In genomic region chr6:96897396-96898240, GRCh38 we compare ENCODE assay signal across 8 cellular contexts.
DNase-seq lines count a peak whose midpoint lies in the region; TF ChIP-seq lines count a peak whose summit lies in the region.

Gene NDUFAF4, minus strand, starts transcription at chr6:96897891. Its CDS starts 90 bp downstream, at chr6:96897801.

- DNase-seq in GF-D8 (lab: John Stamatoyannopoulos, UW) (peak; percentile 74), HCEC 1CT (peak; percentile 88), MM.1S (peak; percentile 95), SIG-M5 (lab: John Stamatoyannopoulos, UW) (peak; percentile 34), activated gamma-delta T cell treated with Interleukin-2 at 50 U/mL for 16 hours (peak; percentile 94), foreskin fibroblast (peak; percentile 88 to 97)

- H3K9me3 ChIP-seq in MM.1S (replicated peaks; ENCODE audit: insufficient read depth, low read length) (no peaks in the 10 kb centered on the region), neuron (ENCODE audit: low read length) (no peaks in the 10 kb centered on the region), subcutaneous abdominal adipose tissue (ENCODE audit: control insufficient read depth in 5 of 5, low read length in 5 of 5) (no peaks in the 10 kb centered on the region)

- peaks cover 15% of the 10 kb centered on the region for H3F3A ChIP-seq in MM.1S (ENCODE audit: insufficient read depth, low read length)

- H3K4me1 ChIP-seq in MM.1S (ENCODE audit: low read length) (peaks cover 20% of the 10 kb centered on the region), neuron (ENCODE audit: insufficient read depth, low read length) (peaks cover 14% of the 10 kb centered on the region), subcutaneous abdominal adipose tissue (ENCODE audit: control insufficient read depth in 5 of 5, insufficient read depth in 5 of 5, low read length in 5 of 5) (peaks cover 0 to 31% (median 23%) of the 10 kb centered on the region in 5 donors)

- peak within 1 kb of the TSS; percentile 93 for H3K4me2 ChIP-seq in MM.1S (ENCODE audit: low read depth, low read length)

- peaks cover 49% of the 10 kb centered on the region for H3K79me2 ChIP-seq in MM.1S (ENCODE audit: low read length)

- H3K9ac ChIP-seq in MM.1S (ENCODE audit: low read length) = peak within 1 kb of the TSS; percentile 98
- peak within 1 kb of the TSS; percentile 89 to 97 (median 92) for H3K9ac ChIP-seq in subcutaneous abdominal adipose tissue (ENCODE audit: low read length in 5 of 5)

- no peaks in the 10 kb centered on the region for H3K27me3 ChIP-seq in MM.1S (replicated peaks; ENCODE audit: insufficient read depth, low read length)
- H3K27me3 ChIP-seq in neuron (ENCODE audit: insufficient read depth, low read length) = no peaks in the 10 kb centered on the region
- H3K27me3 ChIP-seq in subcutaneous abdominal adipose tissue (ENCODE audit: control insufficient read depth in 5 of 5, insufficient read depth in 4 of 5, low read length in 5 of 5) = no peaks in the 10 kb centered on the region

- H4K20me1 ChIP-seq in MM.1S (ENCODE audit: insufficient read depth, low read length) = no peaks in the 10 kb centered on the region

- H2AFZ ChIP-seq in MM.1S (ENCODE audit: low read length) (peak within 1 kb of the TSS; percentile 90), neuron (ENCODE audit: low read depth, low read length) (peak within 1 kb of the TSS; percentile 81)

- H3K4me3 ChIP-seq in MM.1S (ENCODE audit: low read length) (peak within 1 kb of the TSS; percentile 99), foreskin fibroblast (ENCODE audit: low read depth in 1 of 2, low read length in 2 of 2) (peak within 1 kb of the TSS; percentile 75 to 96), neuron (ENCODE audit: low read length) (peak within 1 kb of the TSS; percentile 98), subcutaneous abdominal adipose tissue (ENCODE audit: low read depth in 1 of 5, low read length in 5 of 5) (peak within 1 kb of the TSS; percentile 82 to 94 (median 89))

- peak; percentile 86 for TF ChIP-seq CTCF in MM.1S (IDR thresholded peaks at IDR 0.05; ENCODE audit: low read length)
- peak; percentile 93 for TF ChIP-seq CTCF in foreskin fibroblast (IDR thresholded peaks at IDR 0.05; ENCODE audit: low read depth, low read length)

- no peaks in the 10 kb centered on the region for H3K9me2 ChIP-seq in MM.1S (replicated peaks; ENCODE audit: insufficient read depth, low read length)

- H3K36me3 ChIP-seq in MM.1S (replicated peaks; ENCODE audit: insufficient read depth, low read length) (peaks cover 16% of the 10 kb centered on the region; the same call in 1 of the 2 replicates), neuron (ENCODE audit: insufficient read depth, low read length) (peaks cover 22% of the 10 kb centered on the region), subcutaneous abdominal adipose tissue (ENCODE audit: control insufficient read depth in 5 of 5, insufficient read depth in 5 of 5, low read length in 5 of 5) (peaks cover 7 to 25% (median 18%) of the 10 kb centered on the region in 5 donors)

- H3K27ac ChIP-seq in MM.1S (ENCODE audit: low read length) (peak within 1 kb of the TSS; percentile 98), subcutaneous abdominal adipose tissue (ENCODE audit: low read depth, low read length) (peak within 1 kb of the TSS; percentile 99)

Comparison
In these comparisons a context has a peak if more than half of its experiments do, and no peak if none do; other contexts are left out.
1. Peak in every context shown above with its lines: DNase-seq, H3K4me3 ChIP-seq and H3K27ac ChIP-seq.
2. DNase-seq: peak in every context shown above with its lines; median percentile 95 in MM.1S; 94 in activated gamma-delta T cell treated with Interleukin-2 at 50 U/mL for 16 hours; 92 in foreskin fibroblast; 88 in HCEC 1CT; 74 in GF-D8; 34 in SIG-M5.